Comparison of ENCODE assay signal across 8 cellular contexts in the genomic region with DNA sequence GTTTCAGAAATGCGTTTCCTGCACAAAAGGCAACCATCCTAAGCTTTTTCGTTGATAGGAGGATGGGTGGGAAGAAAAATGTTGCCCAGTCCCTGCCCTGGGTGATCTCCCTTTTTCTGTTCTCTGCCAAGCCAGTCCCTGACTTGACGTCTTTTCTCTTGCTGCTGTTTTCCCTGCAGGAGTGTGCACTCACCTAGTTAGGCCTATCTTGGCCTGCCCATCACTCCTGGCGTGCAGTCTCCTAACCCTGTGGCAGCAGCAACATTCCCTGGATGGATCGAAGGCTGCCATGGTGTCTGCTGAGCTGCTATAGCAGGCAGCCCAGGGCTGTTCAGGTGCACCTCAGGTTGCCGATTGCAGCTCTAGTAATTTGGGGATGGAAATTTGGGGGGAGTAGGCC. TPM values are rescaled to one million over a fixed set of nuclear protein-coding genes. Genes with fewer than 3 reads are reported as not detected.
DNase-seq lines count a peak whose midpoint lies in the region; ATAC-seq and TF ChIP-seq lines count a peak whose summit lies in the region.

No MANE protein-coding gene starts in this region.

- H3K9ac ChIP-seq in BLaER1 (peak overlapping the region; percentile 94), MM.1S (ENCODE audit: low read length) (peak overlapping the region; percentile 65; the same call in 1 of the 2 replicates)

- H3K27ac ChIP-seq in BLaER1, result peak overlapping the region; percentile 91
- H3K27ac ChIP-seq in MM.1S (ENCODE audit: low read length), result no peak overlapping the region
- H3K27ac ChIP-seq in coronary artery, result peak overlapping the region; percentile 84 to 93

- H3K4me2 ChIP-seq in BLaER1, result peak overlapping the region; percentile 92
- H3K4me2 ChIP-seq in MM.1S (ENCODE audit: low read depth, low read length), result peak overlapping the region; percentile 77

- H3K4me3 ChIP-seq in BLaER1 (peak overlapping the region; percentile 97), MM.1S (ENCODE audit: low read length) (peak overlapping the region; percentile 68), coronary artery (peak overlapping the region; percentile 78)

- H3F3A ChIP-seq in MM.1S (ENCODE audit: insufficient read depth, low read length), result no peaks in the 10 kb centered on the region

- H3K36me3 ChIP-seq in BLaER1 (peaks cover 31% of the 10 kb centered on the region), MM.1S (replicated peaks; ENCODE audit: insufficient read depth, low read length) (no peaks in the 10 kb centered on the region)

- DNase-seq in MM.1S, result no peak
- DNase-seq in coronary artery (ENCODE audit: low spot score), result no peak
- DNase-seq in natural killer cell treated with Interleukin-12 subunit alpha and Interleukin-12 subunit beta and Interleukin-15 and Interleukin-18, amount 100 ng/mL, for 72 hours (ENCODE audit: low spot score), result no peak
- DNase-seq in DMS 273 treated with DMSO at 0.1 percent for 48 hours (lab: John Stamatoyannopoulos, UW), result no peak
- DNase-seq in activated CD4-positive, CD25-positive, alpha-beta regulatory T cell (lab: John Stamatoyannopoulos, UW), result no peak
- DNase-seq in DMS114 treated with DMSO at 0.1 percent for 48 hours (lab: John Stamatoyannopoulos, UW; ENCODE audit: unreplicated experiment), result no peak

- H3K9me3 Mint-ChIP-seq in natural killer cell treated with Interleukin-12 subunit alpha and Interleukin-12 subunit beta and Interleukin-15 and Interleukin-18, amount 100 ng/mL, for 72 hours, result no peaks in the 10 kb centered on the region

- H4K20me1 ChIP-seq in BLaER1 (peaks cover 46% of the 10 kb centered on the region), MM.1S (ENCODE audit: insufficient read depth, low read length) (no peaks in the 10 kb centered on the region)

- H3K27ac Mint-ChIP-seq in natural killer cell treated with Interleukin-12 subunit alpha and Interleukin-12 subunit beta and Interleukin-15 and Interleukin-18, amount 100 ng/mL, for 72 hours, result peak overlapping the region; percentile 80 to 85

- peaks cover 25% of the 10 kb centered on the region in 2 donors for H3K4me1 Mint-ChIP-seq in natural killer cell treated with Interleukin-12 subunit alpha and Interleukin-12 subunit beta and Interleukin-15 and Interleukin-18, amount 100 ng/mL, for 72 hours (ENCODE audit: low read depth in 2 of 2)

- H3K36me3 Mint-ChIP-seq in natural killer cell treated with Interleukin-12 subunit alpha and Interleukin-12 subunit beta and Interleukin-15 and Interleukin-18, amount 100 ng/mL, for 72 hours, result peaks cover 4% of the 10 kb centered on the region

- H3K79me2 ChIP-seq in MM.1S (ENCODE audit: low read length), result peaks cover 11% of the 10 kb centered on the region

- no peaks in the 10 kb centered on the region for H3K9me3 ChIP-seq in BLaER1
- no peaks in the 10 kb centered on the region for H3K9me3 ChIP-seq in MM.1S (replicated peaks; ENCODE audit: insufficient read depth, low read length)

- no peaks in the 10 kb centered on the region for H3K9me2 ChIP-seq in MM.1S (replicated peaks; ENCODE audit: insufficient read depth, low read length)

- no peak for ATAC-seq in natural killer cell treated with Interleukin-12 subunit alpha and Interleukin-12 subunit beta and Interleukin-15 and Interleukin-18, amount 100 ng/mL, for 72 hours
- ATAC-seq in HG02981 (IDR thresholded peaks at IDR 0.05; ENCODE audit: unreplicated experiment), result no peak

- H2AFZ ChIP-seq in MM.1S (ENCODE audit: low read length), result peak overlapping the region; percentile 23; the same call in 1 of the 2 replicates

- H3K4me1 ChIP-seq in BLaER1 (peaks cover 59% of the 10 kb centered on the region), MM.1S (ENCODE audit: low read length) (peaks cover 5% of the 10 kb centered on the region; the same call in 1 of the 2 replicates)

- peak overlapping the region; percentile 94 for H3K4me3 Mint-ChIP-seq in natural killer cell treated with Interleukin-12 subunit alpha and Interleukin-12 subunit beta and Interleukin-15 and Interleukin-18, amount 100 ng/mL, for 72 hours

- TF ChIP-seq CTCF in MM.1S (IDR thresholded peaks at IDR 0.05; ENCODE audit: low read length), result no peak
- TF ChIP-seq CTCF in coronary artery (IDR thresholded peaks at IDR 0.05), result no peak

- no peaks in the 10 kb centered on the region for H3K27me3 Mint-ChIP-seq in natural killer cell treated with Interleukin-12 subunit alpha and Interleukin-12 subunit beta and Interleukin-15 and Interleukin-18, amount 100 ng/mL, for 72 hours

- H3K27me3 ChIP-seq in BLaER1 (no peaks in the 10 kb centered on the region), MM.1S (replicated peaks; ENCODE audit: insufficient read depth, low read length) (no peaks in the 10 kb centered on the region)

RNA-seq across cellular contexts. Expression of a gene that starts 1.2 kb away (rescaled TPM):
- 10 to 100 TPM; 15.6 to 28.1 TPM for total RNA-seq in natural killer cell treated with Interleukin-12 subunit alpha and Interleukin-12 subunit beta and Interleukin-15 and Interleukin-18, amount 100 ng/mL, for 72 hours

RNA-seq across cellular contexts. Expression of a gene that starts 14.2 kb away (rescaled TPM):
- 10 to 100 TPM; 12.8 to 13.9 TPM for total RNA-seq in natural killer cell treated with Interleukin-12 subunit alpha and Interleukin-12 subunit beta and Interleukin-15 and Interleukin-18, amount 100 ng/mL, for 72 hours

RNA-seq across cellular contexts. Expression of a gene that starts 24.5 kb away (rescaled TPM):
- total RNA-seq in natural killer cell treated with Interleukin-12 subunit alpha and Interleukin-12 subunit beta and Interleukin-15 and Interleukin-18, amount 100 ng/mL, for 72 hours, result 100 to 1,000 TPM; 115 to 158 TPM
